ENCODE assay signal across 10 cellular contexts in the genomic region with DNA sequence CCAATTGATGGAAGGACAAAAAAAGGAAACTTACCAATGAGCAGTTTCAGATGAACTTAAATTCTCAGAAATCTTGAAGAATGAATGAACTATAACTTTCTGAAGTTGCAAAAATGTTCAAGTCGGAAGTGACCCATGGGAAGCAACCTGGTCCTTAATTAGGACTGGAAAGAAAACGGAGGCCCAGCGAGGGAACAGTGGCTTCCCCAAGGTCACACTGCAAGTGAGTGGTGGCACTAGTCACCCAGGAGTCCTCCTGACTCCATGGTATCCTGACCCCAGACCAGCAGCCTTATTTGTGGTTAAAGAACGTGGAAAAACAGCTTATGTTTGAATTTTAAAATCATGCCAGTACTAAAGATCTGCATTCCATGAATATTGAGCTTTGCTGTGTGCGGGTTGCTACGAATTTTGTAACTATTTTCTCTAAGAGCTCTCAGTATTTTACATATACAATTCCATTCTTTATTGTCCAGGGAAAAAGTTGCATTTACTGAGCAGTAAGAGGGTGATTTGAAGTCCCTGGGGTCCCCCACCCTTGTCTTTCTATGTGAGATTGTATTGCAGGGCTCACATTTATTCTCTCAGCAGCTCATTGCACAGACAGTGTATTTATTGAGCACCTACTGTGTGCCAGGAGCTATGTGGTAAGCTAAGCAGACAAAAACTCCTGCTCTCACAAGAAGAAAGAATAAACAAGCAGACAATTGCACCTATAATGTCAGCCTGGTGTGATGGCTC.
DNase-seq lines count a peak whose midpoint lies in the region; ATAC-seq and TF ChIP-seq lines count a peak whose summit lies in the region.
"Had no signal": no experiment of that assay in that cellular context is flagged by ENCODE, and none has a peak within 500 bp of the region (broad histone marks: within the 10 kb centered on the region; RNA-seq: fewer than 3 reads in every experiment).

No MANE protein-coding gene starts in this region.

- WGBS in esophagus squamous epithelium, 2 donors: 72 to 73% methylated on average over 6 of the region's 6 CpGs

- POLR2A ChIA-PET in activated CD4-positive, alpha-beta T cell treated with anti-CD3 and anti-CD28 coated beads for 36 hours (lab: Charles Lee): interaction anchor here (0.6 to 3.5 kb wide), 10 partner anchors 25 to 1120 kb away, joined by 3 to 104 read pairs (median 5); no protein-coding TSS in a partner anchor

- peak overlapping the region; percentile 72 to 90 (median 81) for H3K27ac ChIP-seq in esophagus squamous epithelium

- H3K36me3 Mint-ChIP-seq in activated CD4-positive, alpha-beta T cell treated with anti-CD3 and anti-CD28 coated beads for 36 hours (ENCODE audit: low read depth): peaks cover 3% of the 10 kb centered on the region
- peaks cover 27% of the 10 kb centered on the region for H3K36me3 Mint-ChIP-seq in stimulated activated effector memory CD8-positive, alpha-beta T cell treated with anti-CD3 and anti-CD28 coated beads, Interleukin-12 subunit alpha, Interleukin-12 subunit beta, amount 100 ng/mL, for 72 hours

- intact Hi-C loops in activated CD4-positive, alpha-beta T cell treated with anti-CD3 and anti-CD28 coated beads for 36 hours (cut with DNase I, micrococcal nuclease): loop anchor here (1.0 to 10.0 kb wide), 9 partner anchors 29 to 638 kb away; a partner anchor contains a TSS
- intact Hi-C loops in esophagus squamous epithelium (cut with DNase I): no loop called here

- ATAC-seq in activated CD4-positive, alpha-beta T cell treated with anti-CD3 and anti-CD28 coated beads for 36 hours: no peak
- ATAC-seq in SK-N-SH treated with all-trans-retinoic acid at 6 μM for 48 hours (peak; percentile 28), GM18520 (IDR thresholded peaks at IDR 0.05; ENCODE audit: unreplicated experiment) (no peak)
- ATAC-seq in stimulated activated effector memory CD8-positive, alpha-beta T cell treated with anti-CD3 and anti-CD28 coated beads, Interleukin-12 subunit alpha, Interleukin-12 subunit beta, amount 100 ng/mL, for 72 hours: no peak

- peak overlapping the region; percentile 96 for H3K27ac Mint-ChIP-seq in activated CD4-positive, alpha-beta T cell treated with anti-CD3 and anti-CD28 coated beads for 36 hours
- peak overlapping the region; percentile 98 for H3K27ac Mint-ChIP-seq in stimulated activated effector memory CD8-positive, alpha-beta T cell treated with anti-CD3 and anti-CD28 coated beads, Interleukin-12 subunit alpha, Interleukin-12 subunit beta, amount 100 ng/mL, for 72 hours

- TF ChIP-seq POLR2A in esophagus squamous epithelium (IDR thresholded peaks at IDR 0.05): no peak

- no peaks in the 10 kb centered on the region for H3K9me3 ChIP-seq in esophagus squamous epithelium

- no peaks in the 10 kb centered on the region for H3K36me3 ChIP-seq in esophagus squamous epithelium

- CTCF ChIA-PET in activated CD4-positive, alpha-beta T cell treated with anti-CD3 and anti-CD28 coated beads for 36 hours (lab: Charles Lee): interaction anchor here (1.1 to 4.2 kb wide), 10 partner anchors 25 to 221 kb away, joined by 3 to 24 read pairs (median 4); a partner anchor contains a TSS

- no peaks in the 10 kb centered on the region for H3K9me3 Mint-ChIP-seq in activated CD4-positive, alpha-beta T cell treated with anti-CD3 and anti-CD28 coated beads for 36 hours (ENCODE audit: low read depth)
- no peaks in the 10 kb centered on the region for H3K9me3 Mint-ChIP-seq in stimulated activated effector memory CD8-positive, alpha-beta T cell treated with anti-CD3 and anti-CD28 coated beads, Interleukin-12 subunit alpha, Interleukin-12 subunit beta, amount 100 ng/mL, for 72 hours

- no peak for TF ChIP-seq CTCF in esophagus squamous epithelium (IDR thresholded peaks at IDR 0.05)

- H3K4me3 ChIP-seq in esophagus squamous epithelium: no peak overlapping the region
- H3K4me3 ChIP-seq: lung had no signal

- H3K27me3 Mint-ChIP-seq in activated CD4-positive, alpha-beta T cell treated with anti-CD3 and anti-CD28 coated beads for 36 hours: no peaks in the 10 kb centered on the region

- peak; percentile 40 for DNase-seq in activated CD4-positive, alpha-beta T cell treated with anti-CD3 and anti-CD28 coated beads for 36 hours
- DNase-seq in activated CD4-positive, alpha-beta T cell treated with anti-CD3 and anti-CD28 coated beads for 4 hours: no peak
- no peak for DNase-seq in esophagus squamous epithelium (lab: John Stamatoyannopoulos, UW)
- DNase-seq in stimulated activated effector memory CD8-positive, alpha-beta T cell treated with anti-CD3 and anti-CD28 coated beads, Interleukin-12 subunit alpha, Interleukin-12 subunit beta, amount 100 ng/mL, for 72 hours (ENCODE audit: low spot score in 2 of 2): peak in 1 of 2 donors; percentile 66
- no peak for DNase-seq in NAMALWA (ENCODE audit: low spot score)
- no peak for DNase-seq in mesenteric fat pad (ENCODE audit: low spot score)
- DNase-seq: NCI-H1048 had no signal

- H3K27me3 ChIP-seq in esophagus squamous epithelium: no peaks in the 10 kb centered on the region

- H3K4me1 Mint-ChIP-seq in activated CD4-positive, alpha-beta T cell treated with anti-CD3 and anti-CD28 coated beads for 36 hours: peaks cover 70% of the 10 kb centered on the region
- H3K4me1 Mint-ChIP-seq in stimulated activated effector memory CD8-positive, alpha-beta T cell treated with anti-CD3 and anti-CD28 coated beads, Interleukin-12 subunit alpha, Interleukin-12 subunit beta, amount 100 ng/mL, for 72 hours: peaks cover 81% of the 10 kb centered on the region

- H3K4me1 ChIP-seq in esophagus squamous epithelium: peaks cover 11 to 33% (median 22%) of the 10 kb centered on the region in 3 donors

- peak overlapping the region; percentile 68 for H3K4me3 Mint-ChIP-seq in activated CD4-positive, alpha-beta T cell treated with anti-CD3 and anti-CD28 coated beads for 36 hours
- H3K4me3 Mint-ChIP-seq in stimulated activated effector memory CD8-positive, alpha-beta T cell treated with anti-CD3 and anti-CD28 coated beads, Interleukin-12 subunit alpha, Interleukin-12 subunit beta, amount 100 ng/mL, for 72 hours: peak overlapping the region; percentile 69

TF ChIP-seq in SK-N-SH treated with all-trans-retinoic acid at 6 μM for 48 hours, 23 proteins besides CTCF, POLR2A, EP300 and RAD21:
- TF ChIP-seq ZFP30 (CRISPR knock-in tag; IDR thresholded peaks at IDR 0.05): no peak
